14 cellular contexts compared by ENCODE assay signal in the genomic region with DNA sequence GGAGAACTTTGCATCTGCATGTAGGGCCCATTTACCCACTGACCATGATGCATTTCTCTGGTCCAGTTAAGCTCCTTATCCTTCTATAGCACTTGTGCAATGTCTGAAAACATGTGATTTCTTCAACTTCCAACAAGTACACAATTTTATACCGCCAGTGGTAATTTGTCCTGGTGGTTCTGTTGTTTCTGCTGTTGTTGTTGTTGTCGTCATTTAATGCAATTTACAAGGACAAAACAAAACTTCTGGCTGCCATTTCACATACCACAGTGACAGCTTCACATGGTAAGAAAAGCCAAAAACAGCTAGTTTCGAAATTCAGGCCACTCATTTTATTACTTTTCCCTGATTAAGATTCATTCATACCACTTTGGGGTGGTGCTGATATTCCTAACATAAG.
"Had no signal": no experiment of that assay in that cellular context is flagged by ENCODE, and none has a peak within 500 bp of the region (broad histone marks: within the 10 kb centered on the region; RNA-seq: fewer than 3 reads in every experiment).

No MANE protein-coding gene starts in this region.

- H3K4me3 ChIP-seq: breast epithelium, gastrocnemius medialis, heart left ventricle, suprapubic skin had no signal

- H3K4me1 ChIP-seq: breast epithelium, gastrocnemius medialis, suprapubic skin had no signal

- H3K36me3 ChIP-seq: breast epithelium, gastrocnemius medialis, heart left ventricle, suprapubic skin had no signal

- H3K4me3 Mint-ChIP-seq: immature natural killer cell, nephron had no signal

- H3K9me3 Mint-ChIP-seq: activated naive CD8-positive, alpha-beta T cell treated with anti-CD3 and anti-CD28 coated beads, Interleukin-2, amount 10 ng/mL, durations not matched to agents 7 days and 5 days; immature natural killer cell had no signal

- H3K36me3 Mint-ChIP-seq: activated naive CD8-positive, alpha-beta T cell treated with anti-CD3 and anti-CD28 coated beads, Interleukin-2, amount 10 ng/mL, durations not matched to agents 7 days and 5 days; immature natural killer cell had no signal

- H3K27me3 ChIP-seq: gastrocnemius medialis, heart left ventricle, suprapubic skin had no signal

- DNase-seq: activated naive CD8-positive, alpha-beta T cell treated with anti-CD3 and anti-CD28 coated beads, Interleukin-2, amount 10 ng/mL, durations not matched to agents 7 days and 5 days; activated T-cell treated with anti-CD3 and anti-CD28 coated beads, Interleukin-2, amount 50 U/mL, for 1 hour; aorta; cerebellar nuclear complex; effector memory CD4-positive, alpha-beta T cell; gastrocnemius medialis; heart left ventricle; immature natural killer cell; posterior cingulate gyrus; stimulated activated naive CD4-positive, alpha-beta T cell had no signal

- H3K27ac Mint-ChIP-seq: immature natural killer cell, nephron had no signal

- H3K27ac ChIP-seq: breast epithelium, heart left ventricle, suprapubic skin, VCaP had no signal

- H3K9me3 ChIP-seq: breast epithelium, gastrocnemius medialis, heart left ventricle, suprapubic skin had no signal

- H3K27me3 Mint-ChIP-seq: activated naive CD8-positive, alpha-beta T cell treated with anti-CD3 and anti-CD28 coated beads, Interleukin-2, amount 10 ng/mL, durations not matched to agents 7 days and 5 days had no signal
